In the genomic region with DNA sequence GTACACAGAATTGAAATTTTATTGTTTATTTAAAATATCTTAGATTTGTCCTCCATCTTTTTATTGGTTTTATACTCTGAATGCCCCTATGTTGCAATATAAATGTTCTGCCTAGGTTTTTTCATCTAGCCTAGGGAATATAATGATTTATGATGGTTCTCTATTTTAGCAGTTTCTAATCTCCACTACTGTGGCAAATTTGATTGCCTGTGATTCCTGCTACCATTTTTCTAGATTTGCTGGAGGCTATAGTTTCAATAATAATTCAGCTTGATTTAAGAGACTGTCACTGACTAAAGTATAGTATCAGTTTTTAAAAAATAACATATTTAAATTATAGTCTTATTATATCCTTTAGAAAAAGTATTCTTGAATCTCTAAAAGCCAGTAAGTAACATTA, we compare ENCODE assay signal across 19 cellular contexts.
DNase-seq lines count a peak whose midpoint lies in the region; ATAC-seq, FAIRE-seq and TF ChIP-seq lines count a peak whose summit lies in the region.
"Had no signal": no experiment of that assay in that cellular context is flagged by ENCODE, and none has a peak within 500 bp of the region (broad histone marks: within the 10 kb centered on the region; RNA-seq: fewer than 3 reads in every experiment).

No MANE protein-coding gene starts in this region.

- H3K27ac ChIP-seq in ACC112 (ENCODE audit: low read depth, low read length) = peak overlapping the region; percentile 25; the same call in 1 of the 2 replicates
- H3K27ac ChIP-seq in CD8-positive, alpha-beta T cell (ENCODE audit: low read depth, low read length) = no peak overlapping the region
- H3K27ac ChIP-seq: A549, BLaER1, KMS-11 had no signal

- peaks cover 9% of the 10 kb centered on the region for H3K9me3 Mint-ChIP-seq in CD8-positive, alpha-beta T cell

- peaks cover 3% of the 10 kb centered on the region for H3K79me2 ChIP-seq in ACC112 (ENCODE audit: control insufficient read depth, insufficient read depth, low read length, unreplicated experiment)

- POLR2A ChIA-PET in CD8-positive, alpha-beta T cell (lab: Charles Lee) = no interaction called here

- no peaks in the 10 kb centered on the region for H3K27me3 Mint-ChIP-seq in CD8-positive, alpha-beta T cell (ENCODE audit: low read depth)
- H3K27me3 Mint-ChIP-seq: CD8-positive, alpha-beta memory T cell had no signal

- H3K4me3 Mint-ChIP-seq in CD8-positive, alpha-beta T cell = no peak overlapping the region
- H3K4me3 Mint-ChIP-seq: CD14-positive monocyte; CD8-positive, alpha-beta memory T cell had no signal

- no peak overlapping the region for H3K4me3 ChIP-seq in ACC112 (ENCODE audit: low read depth, low read length)
- no peak overlapping the region for H3K4me3 ChIP-seq in CD8-positive, alpha-beta T cell (ENCODE audit: low read depth, low read length)
- H3K4me3 ChIP-seq: A549, BLaER1 had no signal

- intact Hi-C loops in CD8-positive, alpha-beta T cell (cut with DNase I, micrococcal nuclease) = loop anchor here (5.0 to 10.0 kb wide), 5 partner anchors 33 to 1436 kb away; a partner anchor contains a TSS

- peaks cover 55% of the 10 kb centered on the region for H3K36me3 Mint-ChIP-seq in CD8-positive, alpha-beta T cell

- peak overlapping the region; percentile 28 for H3K27ac Mint-ChIP-seq in CD8-positive, alpha-beta T cell
- H3K27ac Mint-ChIP-seq: CD14-positive monocyte had no signal

- CTCF ChIA-PET in CD8-positive, alpha-beta T cell (lab: Charles Lee) = interaction anchor here (0.6 kb wide), 1 partner anchor 1309 kb away, joined by 3 read pairs; no protein-coding TSS in a partner anchor

- no peak for DNase-seq in CD8-positive, alpha-beta T cell
- DNase-seq in MV-4-11 (lab: John Stamatoyannopoulos, UW) (peak; percentile 44), cerebellar nuclear complex (lab: John Stamatoyannopoulos, UW) (no peak)
- DNase-seq: CD8-positive, alpha-beta memory T cell; COR-L47; GOT3; H7 had no signal

- H2AFZ ChIP-seq in ACC112 (ENCODE audit: low read length, unreplicated experiment) = no peak overlapping the region

- H3K27me3 ChIP-seq in ACC112 (ENCODE audit: insufficient read depth, low read length) = no peaks in the 10 kb centered on the region
- no peaks in the 10 kb centered on the region for H3K27me3 ChIP-seq in CD8-positive, alpha-beta T cell (ENCODE audit: insufficient read depth, low read length)
- H3K27me3 ChIP-seq: BLaER1 had no signal

- peaks cover 10% of the 10 kb centered on the region for H3K36me3 ChIP-seq in ACC112 (ENCODE audit: insufficient read depth, low read length)
- peaks cover 3% of the 10 kb centered on the region for H3K36me3 ChIP-seq in CD8-positive, alpha-beta T cell (ENCODE audit: insufficient read depth, low read length)

- H3K4me1 Mint-ChIP-seq in CD8-positive, alpha-beta T cell (ENCODE audit: low read depth) = peaks cover 42% of the 10 kb centered on the region

- no peaks in the 10 kb centered on the region for H3K9me3 ChIP-seq in CD8-positive, alpha-beta T cell (ENCODE audit: low read length)
- H3K9me3 ChIP-seq: A549 had no signal

- no peak for TF ChIP-seq CTCF in CD8-positive, alpha-beta T cell (IDR thresholded peaks at IDR 0.05)

- peaks cover 14% of the 10 kb centered on the region for H3K4me1 ChIP-seq in ACC112 (ENCODE audit: control insufficient read depth, insufficient read depth, low read length, unreplicated experiment)
- peaks cover 24% of the 10 kb centered on the region for H3K4me1 ChIP-seq in CD8-positive, alpha-beta T cell (ENCODE audit: insufficient read depth, low read length)

- no peak for ATAC-seq in CD8-positive, alpha-beta T cell
- ATAC-seq in HG03520 (IDR thresholded peaks at IDR 0.05; ENCODE audit: unreplicated experiment) (no peak), GM19467 (IDR thresholded peaks at IDR 0.05; ENCODE audit: unreplicated experiment) (no peak)
- ATAC-seq: A549, HCT116 had no signal

- FAIRE-seq in islet of Langerhans (lab: Jason Lieb, UNC) = peak; percentile 13
- FAIRE-seq: A549, D721Med, G401.6, GM12891 had no signal
